In genomic region chr18:40011201-40011600, GRCh38 we compare ENCODE assay signal across 34 cellular contexts.
"Had no signal": no experiment of that assay in that cellular context is flagged by ENCODE, and none has a peak within 500 bp of the region (broad histone marks: within the 10 kb centered on the region; RNA-seq: fewer than 3 reads in every experiment).

No MANE protein-coding gene starts in this region.

- H3K36me3 Mint-ChIP-seq: activated naive CD4-positive, alpha-beta T cell treated with anti-CD3 and anti-CD28 coated beads, Interleukin-2, amount 50 U/mL, for 24 hours; activated naive CD8-positive, alpha-beta T cell treated with anti-CD3 and anti-CD28 coated beads for 36 hours had no signal

- H3K4me3 ChIP-seq: adrenal gland, body of pancreas, colonic mucosa, esophagus squamous epithelium, gastroesophageal sphincter, heart right ventricle had no signal

- H3K4me1 ChIP-seq: adrenal gland, body of pancreas, colonic mucosa, esophagus squamous epithelium, gastroesophageal sphincter, heart right ventricle had no signal

- H3K4me1 Mint-ChIP-seq: activated B cell treated with CpG ODN at 0.5 μM for 24 hours; activated naive CD4-positive, alpha-beta T cell treated with anti-CD3 and anti-CD28 coated beads, Interleukin-2, amount 50 U/mL, for 24 hours; activated naive CD8-positive, alpha-beta T cell treated with anti-CD3 and anti-CD28 coated beads for 36 hours; activated naive CD8-positive, alpha-beta T cell treated with anti-CD3 and anti-CD28 coated beads, Interleukin-2, amount 50 U/mL, for 24 hours; activated T-helper 17 cell treated with anti-CD3 and anti-CD28 coated beads, Interleukin-2, amount 50 U/mL, for 72 hours; T-helper 17 cell had no signal

- ATAC-seq: activated CD4-positive, CD25-positive, alpha-beta regulatory T cell treated with anti-CD3 and anti-CD28 coated beads, Interleukin-2, amount 50 U/mL, for 24 hours; activated CD8-positive, alpha-beta T cell treated with anti-CD3 and anti-CD28 coated beads for 36 hours; activated naive CD8-positive, alpha-beta T cell treated with anti-CD3 and anti-CD28 coated beads, Interleukin-2, amount 50 U/mL, for 24 hours; activated T-cell treated with anti-CD3 and anti-CD28 coated beads, Interleukin-2, amount 50 U/mL, for 4 hours; activated T-helper 17 cell treated with anti-CD3 and anti-CD28 coated beads, Interleukin-2, amount 50 U/mL, for 72 hours; body of pancreas; gastroesophageal sphincter; heart right ventricle; T-helper 17 cell had no signal

- H3K27me3 ChIP-seq: adrenal gland, body of pancreas, colonic mucosa, esophagus squamous epithelium, gastroesophageal sphincter, heart right ventricle had no signal

- FAIRE-seq: endometrium, endothelial cell of umbilical vein had no signal

- DNase-seq: activated B cell treated with CpG ODN at 0.5 μM for 24 hours; activated CD4-positive, alpha-beta T cell treated with anti-CD3 and anti-CD28 coated beads for 48 hours; activated CD4-positive, alpha-beta T cell treated with anti-CD3 and anti-CD28 coated beads, Interleukin-2, amount 50 U/mL, for 1 hour; activated CD4-positive, alpha-beta T cell treated with anti-CD3 and anti-CD28 coated beads, Interleukin-2, amount 50 U/mL, for 48 hours; activated CD8-positive, alpha-beta memory T cell treated with anti-CD3 and anti-CD28 coated beads for 24 hours; activated CD8-positive, alpha-beta T cell treated with anti-CD3 and anti-CD28 coated beads for 36 hours; activated effector memory CD4-positive, alpha-beta T cell treated with Interleukin-2 at 50 U/mL for 16 hours; activated gamma-delta T cell treated with Interleukin-2 at 50 U/mL for 16 hours; activated naive CD4-positive, alpha-beta T cell treated with Interleukin-2 at 50 U/mL for 16 hours; activated naive CD8-positive, alpha-beta T cell treated with anti-CD3 and anti-CD28 coated beads for 36 hours; activated naive CD8-positive, alpha-beta T cell treated with anti-CD3 and anti-CD28 coated beads, Interleukin-2, amount 50 U/mL, for 24 hours; activated T-cell treated with anti-CD3 and anti-CD28 coated beads, Interleukin-2, amount 50 U/mL, for 4 hours; adrenal gland; amygdala; aorta; body of pancreas; caudate nucleus; colonic mucosa; effector CD8-positive, alpha-beta T cell; esophagus squamous epithelium; foreskin melanocyte; heart right ventricle; T-helper 1 cell; T-helper 17 cell; T1000; WERI-Rb-1 had no signal

- H3K27me3 Mint-ChIP-seq: activated B cell treated with CpG ODN at 0.5 μM for 24 hours; activated CD8-positive, alpha-beta T cell treated with anti-CD3 and anti-CD28 coated beads for 36 hours; activated naive CD4-positive, alpha-beta T cell treated with anti-CD3 and anti-CD28 coated beads, Interleukin-2, amount 50 U/mL, for 24 hours; activated naive CD8-positive, alpha-beta T cell treated with anti-CD3 and anti-CD28 coated beads for 36 hours; activated naive CD8-positive, alpha-beta T cell treated with anti-CD3 and anti-CD28 coated beads, Interleukin-2, amount 50 U/mL, for 24 hours; activated T-helper 17 cell treated with anti-CD3 and anti-CD28 coated beads, Interleukin-2, amount 50 U/mL, for 72 hours; T-helper 17 cell had no signal

- H3K4me3 Mint-ChIP-seq: activated B cell treated with CpG ODN at 0.5 μM for 24 hours; activated CD8-positive, alpha-beta T cell treated with anti-CD3 and anti-CD28 coated beads for 36 hours; activated naive CD4-positive, alpha-beta T cell treated with anti-CD3 and anti-CD28 coated beads, Interleukin-2, amount 50 U/mL, for 24 hours; activated naive CD8-positive, alpha-beta T cell treated with anti-CD3 and anti-CD28 coated beads for 36 hours; activated naive CD8-positive, alpha-beta T cell treated with anti-CD3 and anti-CD28 coated beads, Interleukin-2, amount 50 U/mL, for 24 hours; activated T-cell treated with anti-CD3 and anti-CD28 coated beads, Interleukin-2, amount 50 U/mL, for 4 hours; activated T-helper 17 cell treated with anti-CD3 and anti-CD28 coated beads, Interleukin-2, amount 50 U/mL, for 72 hours; T-helper 17 cell; T-helper 2 cell treated with Interferon-gamma antibody and Interleukin-4, amounts not matched to agents 5 μg/mL and 100 μg/mL, for 36 hours had no signal

- H3K9me3 Mint-ChIP-seq: activated naive CD4-positive, alpha-beta T cell treated with anti-CD3 and anti-CD28 coated beads, Interleukin-2, amount 50 U/mL, for 24 hours; activated naive CD8-positive, alpha-beta T cell treated with anti-CD3 and anti-CD28 coated beads, Interleukin-2, amount 50 U/mL, for 24 hours had no signal

- H3K27ac Mint-ChIP-seq: activated B cell treated with CpG ODN at 0.5 μM for 24 hours; activated CD8-positive, alpha-beta T cell treated with anti-CD3 and anti-CD28 coated beads for 36 hours; activated naive CD4-positive, alpha-beta T cell treated with anti-CD3 and anti-CD28 coated beads, Interleukin-2, amount 50 U/mL, for 24 hours; activated naive CD8-positive, alpha-beta T cell treated with anti-CD3 and anti-CD28 coated beads for 36 hours; activated naive CD8-positive, alpha-beta T cell treated with anti-CD3 and anti-CD28 coated beads, Interleukin-2, amount 50 U/mL, for 24 hours; activated T-helper 17 cell treated with anti-CD3 and anti-CD28 coated beads, Interleukin-2, amount 50 U/mL, for 72 hours; T-helper 17 cell; T-helper 2 cell treated with Interferon-gamma antibody and Interleukin-4, amounts not matched to agents 5 μg/mL and 100 μg/mL, for 36 hours had no signal

- H3K9me3 ChIP-seq: adrenal gland, body of pancreas, colonic mucosa, esophagus squamous epithelium, gastroesophageal sphincter, heart right ventricle had no signal

- H3K36me3 ChIP-seq: adrenal gland, colonic mucosa, esophagus squamous epithelium, gastroesophageal sphincter, heart right ventricle, WERI-Rb-1 had no signal

- H3K27ac ChIP-seq: adrenal gland, body of pancreas, colonic mucosa, epithelial cell of prostate, esophagus squamous epithelium, gastroesophageal sphincter, heart right ventricle, WERI-Rb-1 had no signal
